Comparison of ENCODE assay signal across 8 cellular contexts in the genomic region with DNA sequence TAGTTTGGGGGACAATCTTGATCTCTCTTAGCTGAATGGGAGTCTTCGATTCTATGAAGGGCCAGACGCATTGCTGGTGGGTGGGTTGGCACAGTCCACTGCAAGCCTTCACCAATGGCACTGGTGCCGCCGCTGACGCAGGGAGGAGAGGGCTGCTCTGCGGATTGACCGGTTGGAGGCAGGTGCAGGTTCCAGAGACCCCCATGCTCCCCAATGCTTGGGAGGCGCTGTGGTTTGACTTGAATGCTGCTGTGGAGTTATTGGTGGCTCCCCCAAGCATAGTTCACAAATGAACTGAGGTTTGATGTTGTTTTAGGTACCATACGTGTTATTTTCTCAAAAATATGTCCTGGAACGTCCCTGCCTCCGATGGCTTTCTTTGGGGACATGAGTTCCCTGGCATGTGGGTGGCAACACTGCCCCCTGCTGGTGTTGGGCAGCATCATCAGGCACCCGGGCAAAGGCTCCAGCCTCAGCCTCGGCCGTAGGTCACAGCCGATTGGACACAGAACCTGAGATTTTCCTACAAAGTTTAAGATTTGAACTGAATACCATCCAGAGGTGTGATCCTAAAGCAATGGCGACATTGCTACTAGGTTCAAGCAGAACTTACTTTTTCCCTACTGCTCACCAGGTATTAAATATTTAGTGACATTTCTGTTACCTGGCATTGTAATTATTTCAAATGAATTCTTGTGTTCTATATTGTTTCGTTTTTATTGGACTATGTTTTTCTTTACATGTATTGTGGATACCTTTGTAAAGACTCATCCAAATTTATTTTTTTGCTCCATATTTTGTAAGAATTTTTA.
DNase-seq lines count a peak whose midpoint lies in the region; ATAC-seq and TF ChIP-seq lines count a peak whose summit lies in the region.

No MANE protein-coding gene starts in this region.

- no peak for DNase-seq in AG04450 (ENCODE audit: low read depth, low spot score)
- peak; percentile 17 for DNase-seq in NCI-H2107 treated with DMSO at 0.1 percent for 48 hours (lab: John Stamatoyannopoulos, UW; ENCODE audit: unreplicated experiment)
- DNase-seq in activated CD4-positive, alpha-beta T cell treated with anti-CD3 and anti-CD28 coated beads, Interleukin-2, amount 50 U/mL, for 1 hour, result peak; percentile 73
- peak; percentile 65 for DNase-seq in dedifferentiated amniotic fluid mesenchymal stem cell (ENCODE audit: extremely low spot score)
- peak; percentile 57 to 95 for DNase-seq in lower leg skin (ENCODE audit: low spot score in 2 of 2)
- DNase-seq in stimulated activated CD4-positive, alpha-beta T cell treated with anti-CD3 and anti-CD28 coated beads, TNF-alpha, amount 100 ng/mL, for 4 hours (ENCODE audit: low read depth in 3 of 3), result peak; percentile 58 to 68 (median 59)

- WGBS in lower leg skin, 2 donors, result 33 to 38% methylated on average over 17 of the region's 17 CpGs

- H3K9me3 ChIP-seq in AG04450 (ENCODE audit: control insufficient read depth, insufficient read depth, low read length), result no peaks in the 10 kb centered on the region

- H3K4me3 ChIP-seq in AG04450 (ENCODE audit: low read depth, low read length) (no peak overlapping the region), lower leg skin (ENCODE audit: low read depth, poor library complexity, severe bottlenecking) (no peak overlapping the region)

- no peak for TF ChIP-seq POLR2A in GM18505 (IDR thresholded peaks at IDR 0.05; ENCODE audit: borderline replicate concordance, extremely low read depth, insufficient read depth, insufficient read length)
- no peak for TF ChIP-seq POLR2A in lower leg skin (IDR thresholded peaks at IDR 0.05)

- TF ChIP-seq CTCF in AG04450 (IDR thresholded peaks at IDR 0.05; ENCODE audit: low read depth, low read length) (peak; percentile 97), lower leg skin (IDR thresholded peaks at IDR 0.05) (peak in 2 of 3 donors; percentile 36 to 84)

- ATAC-seq in GM18505 (IDR thresholded peaks at IDR 0.05; ENCODE audit: unreplicated experiment) (peak; percentile 76), HG03025 (IDR thresholded peaks at IDR 0.05; ENCODE audit: low FRiP score, unreplicated experiment) (peak; percentile 88)

- peaks cover 9% of the 10 kb centered on the region for H3K27me3 ChIP-seq in AG04450 (ENCODE audit: control insufficient read depth, insufficient read depth, low read length)

- CTCF ChIA-PET in AG04450 (lab: Charles Lee), result interaction anchor here (0.6 to 2.4 kb wide), 15 partner anchors 8 to 226 kb away, joined by 3 to 11 read pairs (median 4); no protein-coding TSS in a partner anchor

- POLR2A ChIA-PET in AG04450 (lab: Yijun Ruan, JAX), result interaction anchor here (1.9 kb wide), 1 partner anchor 107 kb away, joined by 5 read pairs; no protein-coding TSS in a partner anchor

- no peak overlapping the region for H3K27ac ChIP-seq in AG04450 (ENCODE audit: low read depth, low read length)

- intact Hi-C loops in lower leg skin (cut with DNase I; ENCODE audit: low total_unique reads), result loop anchor here (10.0 kb wide), 2 partner anchors 225 to 365 kb away; no protein-coding TSS in a partner anchor
